In the genomic region with DNA sequence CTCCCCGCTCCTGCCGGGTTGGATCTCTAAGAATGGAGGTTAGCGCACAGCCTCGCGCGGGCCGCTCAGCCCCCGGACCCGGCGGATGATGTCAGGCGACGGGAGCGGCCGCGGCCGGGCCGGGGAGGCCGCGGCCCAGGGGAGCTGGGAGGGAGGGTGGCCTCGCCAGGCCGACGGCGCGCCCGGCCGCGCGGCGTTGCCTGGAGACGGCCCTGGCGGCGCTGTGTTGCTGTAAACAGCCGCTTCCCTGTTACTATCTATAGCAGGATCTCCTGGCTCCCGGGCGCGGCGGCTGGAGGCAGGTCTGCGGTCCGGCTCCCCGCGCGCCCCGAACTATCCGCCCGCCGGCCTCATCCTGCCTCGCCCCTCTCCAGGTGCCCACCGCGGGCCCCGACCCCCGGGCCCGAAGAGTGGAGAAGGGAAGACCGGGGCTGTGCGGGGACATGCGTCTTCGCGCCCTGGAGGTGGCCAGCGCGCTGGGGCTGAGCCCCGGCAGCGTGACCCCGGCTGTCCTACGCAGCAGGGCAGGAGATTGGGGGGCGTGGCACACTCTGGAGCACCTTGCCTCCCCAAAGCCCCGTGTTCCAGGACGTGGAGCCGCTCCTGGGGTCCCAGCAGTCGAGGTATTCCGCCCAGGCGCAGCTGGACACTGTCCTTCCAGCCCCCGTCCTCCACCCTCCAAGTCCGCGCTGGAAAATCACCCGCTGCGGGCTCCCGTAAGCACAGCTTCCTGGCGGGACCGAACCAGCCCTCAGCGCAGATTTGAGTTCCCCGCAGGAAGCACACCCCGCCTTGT, we compare ENCODE assay signal across 1 cellular context.
TF ChIP-seq lines count a peak whose summit lies in the region.

No MANE protein-coding gene starts in this region.

TF ChIP-seq in HepG2, 621 proteins besides CTCF, POLR2A, EP300 and RAD21 (continued from another document and continues in another):
- no peak for TF ChIP-seq TERF1 (CRISPR knock-in tag; IDR thresholded peaks at IDR 0.05)
- TF ChIP-seq LCORL (IDR thresholded peaks at IDR 0.05) = no peak
- no peak for TF ChIP-seq LCORL (CRISPR knock-in tag; IDR thresholded peaks at IDR 0.05)
- peak; percentile 61 for TF ChIP-seq ZNF574 (CRISPR knock-in tag; IDR thresholded peaks at IDR 0.05)
- no peak for TF ChIP-seq ZNF567 (CRISPR knock-in tag; IDR thresholded peaks at IDR 0.05; ENCODE audit: borderline replicate concordance)
- no peak for TF ChIP-seq ZNF10 (CRISPR knock-in tag; IDR thresholded peaks at IDR 0.05; ENCODE audit: borderline replicate concordance, low read depth)
- no peak for TF ChIP-seq PAX8 (CRISPR knock-in tag; IDR thresholded peaks at IDR 0.05; ENCODE audit: borderline replicate concordance)
- no peak for TF ChIP-seq PRPF4 (IDR thresholded peaks at IDR 0.05; ENCODE audit: low read depth, low read length, poor library complexity, severe bottlenecking)
- 0 out of 2 replicates have a peak, but pooled peaks have one; percentile 36 for TF ChIP-seq ZNF256 (CRISPR knock-in tag; conservative IDR thresholded peaks at IDR 0.05)
- peak; percentile 43; the same call in 1 of the 2 replicates for TF ChIP-seq TBX2 (CRISPR knock-in tag; IDR thresholded peaks at IDR 0.05; ENCODE audit: borderline replicate concordance)
- no peak for TF ChIP-seq CREM (IDR thresholded peaks at IDR 0.05)
- no peak for TF ChIP-seq CREM (CRISPR knock-in tag; IDR thresholded peaks at IDR 0.05)
- TF ChIP-seq ZNF577 (CRISPR knock-in tag; IDR thresholded peaks at IDR 0.05; ENCODE audit: borderline replicate concordance, low read depth) = no peak
- no peak for TF ChIP-seq ZNF614 (CRISPR knock-in tag; IDR thresholded peaks at IDR 0.05; ENCODE audit: borderline replicate concordance)
- no peak for TF ChIP-seq CC2D1A (CRISPR knock-in tag; IDR thresholded peaks at IDR 0.05)
- peak; percentile 18 for TF ChIP-seq ZNF781 (CRISPR knock-in tag; IDR thresholded peaks at IDR 0.05; ENCODE audit: borderline replicate concordance, not compliant biosample characterization)
- TF ChIP-seq EHMT2 (IDR thresholded peaks at IDR 0.05; ENCODE audit: borderline replicate concordance, low read depth, low read length) = no peak
- TF ChIP-seq RFXANK (CRISPR knock-in tag; IDR thresholded peaks at IDR 0.05) = no peak
- TF ChIP-seq KAT2B (IDR thresholded peaks at IDR 0.05; ENCODE audit: borderline replicate concordance, low read depth, low read length) = no peak
- no peak for TF ChIP-seq ATM (IDR thresholded peaks at IDR 0.05; ENCODE audit: borderline replicate concordance)
- no peak for TF ChIP-seq THYN1 (CRISPR knock-in tag; IDR thresholded peaks at IDR 0.05; ENCODE audit: borderline replicate concordance, low read depth)
- TF ChIP-seq, protein P1, sequence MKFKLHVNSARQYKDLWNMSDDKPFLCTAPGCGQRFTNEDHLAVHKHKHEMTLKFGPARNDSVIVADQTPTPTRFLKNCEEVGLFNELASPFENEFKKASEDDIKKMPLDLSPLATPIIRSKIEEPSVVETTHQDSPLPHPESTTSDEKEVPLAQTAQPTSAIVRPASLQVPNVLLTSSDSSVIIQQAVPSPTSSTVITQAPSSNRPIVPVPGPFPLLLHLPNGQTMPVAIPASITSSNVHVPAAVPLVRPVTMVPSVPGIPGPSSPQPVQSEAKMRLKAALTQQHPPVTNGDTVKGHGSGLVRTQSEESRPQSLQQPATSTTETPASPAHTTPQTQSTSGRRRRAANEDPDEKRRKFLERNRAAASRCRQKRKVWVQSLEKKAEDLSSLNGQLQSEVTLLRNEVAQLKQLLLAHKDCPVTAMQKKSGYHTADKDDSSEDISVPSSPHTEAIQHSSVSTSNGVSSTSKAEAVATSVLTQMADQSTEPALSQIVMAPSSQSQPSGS (CRISPR knock-in tag; IDR thresholded peaks at IDR 0.05) = no peak
- TF ChIP-seq, protein P2, sequence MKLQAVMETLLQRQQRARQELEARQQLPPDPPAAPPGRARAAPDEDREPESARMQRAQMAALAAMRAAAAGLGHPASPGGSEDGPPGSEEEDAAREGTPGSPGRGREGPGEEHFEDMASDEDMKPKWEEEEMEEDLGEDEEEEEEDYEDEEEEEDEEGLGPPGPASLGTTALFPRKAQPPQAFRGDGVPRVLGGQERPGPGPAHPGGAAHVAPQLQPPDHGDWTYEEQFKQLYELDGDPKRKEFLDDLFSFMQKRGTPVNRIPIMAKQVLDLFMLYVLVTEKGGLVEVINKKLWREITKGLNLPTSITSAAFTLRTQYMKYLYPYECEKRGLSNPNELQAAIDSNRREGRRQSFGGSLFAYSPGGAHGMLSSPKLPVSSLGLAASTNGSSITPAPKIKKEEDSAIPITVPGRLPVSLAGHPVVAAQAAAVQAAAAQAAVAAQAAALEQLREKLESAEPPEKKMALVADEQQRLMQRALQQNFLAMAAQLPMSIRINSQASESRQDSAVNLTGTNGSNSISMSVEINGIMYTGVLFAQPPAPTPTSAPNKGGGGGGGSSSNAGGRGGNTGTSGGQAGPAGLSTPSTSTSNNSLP (IDR thresholded peaks at IDR 0.05; ENCODE audit: low read depth, low read length) = no peak
- TF ChIP-seq CEBPB (IDR thresholded peaks at IDR 0.05; ENCODE audit: borderline replicate concordance, low read depth, low read length) = no peak
- no peak for TF ChIP-seq ZNF776 (CRISPR knock-in tag; IDR thresholded peaks at IDR 0.05)
- no peak for TF ChIP-seq NAIF1 (CRISPR knock-in tag; IDR thresholded peaks at IDR 0.05; ENCODE audit: borderline replicate concordance)
- no peak for TF ChIP-seq ZNF251 (CRISPR knock-in tag; IDR thresholded peaks at IDR 0.05)
- TF ChIP-seq ARID2 (CRISPR knock-in tag; IDR thresholded peaks at IDR 0.05; ENCODE audit: borderline replicate concordance) = no peak
- no peak for TF ChIP-seq ZBTB26 (CRISPR knock-in tag; IDR thresholded peaks at IDR 0.05; ENCODE audit: borderline replicate concordance)
- no peak for TF ChIP-seq PCBP1 (IDR thresholded peaks at IDR 0.05; ENCODE audit: borderline replicate concordance, low read depth, low read length)
- peak; percentile 63 for TF ChIP-seq RBFOX2 (IDR thresholded peaks at IDR 0.05; ENCODE audit: low read depth, low read length)
- TF ChIP-seq, protein P3, sequence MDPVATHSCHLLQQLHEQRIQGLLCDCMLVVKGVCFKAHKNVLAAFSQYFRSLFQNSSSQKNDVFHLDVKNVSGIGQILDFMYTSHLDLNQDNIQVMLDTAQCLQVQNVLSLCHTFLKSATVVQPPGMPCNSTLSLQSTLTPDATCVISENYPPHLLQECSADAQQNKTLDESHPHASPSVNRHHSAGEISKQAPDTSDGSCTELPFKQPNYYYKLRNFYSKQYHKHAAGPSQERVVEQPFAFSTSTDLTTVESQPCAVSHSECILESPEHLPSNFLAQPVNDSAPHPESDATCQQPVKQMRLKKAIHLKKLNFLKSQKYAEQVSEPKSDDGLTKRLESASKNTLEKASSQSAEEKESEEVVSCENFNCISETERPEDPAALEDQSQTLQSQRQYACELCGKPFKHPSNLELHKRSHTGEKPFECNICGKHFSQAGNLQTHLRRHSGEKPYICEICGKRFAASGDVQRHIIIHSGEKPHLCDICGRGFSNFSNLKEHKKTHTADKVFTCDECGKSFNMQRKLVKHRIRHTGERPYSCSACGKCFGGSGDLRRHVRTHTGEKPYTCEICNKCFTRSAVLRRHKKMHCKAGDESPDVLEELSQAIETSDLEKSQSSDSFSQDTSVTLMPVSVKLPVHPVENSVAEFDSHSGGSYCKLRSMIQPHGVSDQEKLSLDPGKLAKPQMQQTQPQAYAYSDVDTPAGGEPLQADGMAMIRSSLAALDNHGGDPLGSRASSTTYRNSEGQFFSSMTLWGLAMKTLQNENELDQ (CRISPR knock-in tag; IDR thresholded peaks at IDR 0.05; ENCODE audit: borderline replicate concordance) = no peak
- TF ChIP-seq ZNF496 (CRISPR knock-in tag; IDR thresholded peaks at IDR 0.05; ENCODE audit: insufficient replicate concordance) = no peak
- peak; percentile 31; the same call in 1 of the 2 replicates for TF ChIP-seq KDM5B (CRISPR knock-in tag; IDR thresholded peaks at IDR 0.05; ENCODE audit: borderline replicate concordance)
- TF ChIP-seq FOXA3 (CRISPR knock-in tag; IDR thresholded peaks at IDR 0.05) = peak; percentile 57
- peak; percentile 47; the same call in 1 of the 2 replicates for TF ChIP-seq MAZ (IDR thresholded peaks at IDR 0.05; ENCODE audit: borderline replicate concordance, low read depth, low read length)
- peak; percentile 23; the same call in 1 of the 2 replicates for TF ChIP-seq MAZ (CRISPR knock-in tag; IDR thresholded peaks at IDR 0.05; ENCODE audit: low read depth)
- no peak for TF ChIP-seq NFYB (CRISPR knock-in tag; IDR thresholded peaks at IDR 0.05)
- TF ChIP-seq JDP2 (CRISPR knock-in tag; IDR thresholded peaks at IDR 0.05; ENCODE audit: borderline replicate concordance) = no peak
- peak; percentile 49; the same call in 1 of the 2 replicates for TF ChIP-seq FOXC1 (CRISPR knock-in tag; IDR thresholded peaks at IDR 0.05; ENCODE audit: borderline replicate concordance)
- TF ChIP-seq PRDM4 (CRISPR knock-in tag; IDR thresholded peaks at IDR 0.05; ENCODE audit: borderline replicate concordance) = no peak
- no peak for TF ChIP-seq SNAI1 (CRISPR knock-in tag; IDR thresholded peaks at IDR 0.05; ENCODE audit: borderline replicate concordance)
- TF ChIP-seq NCOR1 (IDR thresholded peaks at IDR 0.05; ENCODE audit: borderline replicate concordance, low read length) = no peak
- TF ChIP-seq RNF2 (conservative IDR thresholded peaks at IDR 0.05; ENCODE audit: low read depth) = no peak; the same call in 1 of the 2 replicates
- no peak for TF ChIP-seq SSRP1 (CRISPR knock-in tag; IDR thresholded peaks at IDR 0.05)
- TF ChIP-seq ZFP90 (CRISPR knock-in tag; IDR thresholded peaks at IDR 0.05; ENCODE audit: borderline replicate concordance) = no peak
- no peak for TF ChIP-seq U2AF1 (optimal IDR thresholded peaks at IDR 0.05; ENCODE audit: low read depth, low read length)
- TF ChIP-seq CHD2 (IDR thresholded peaks at IDR 0.05; ENCODE audit: low read depth, low read length) = no peak
- peak; percentile 78 for TF ChIP-seq ZFY (CRISPR knock-in tag; IDR thresholded peaks at IDR 0.05)
- TF ChIP-seq, protein P4, sequence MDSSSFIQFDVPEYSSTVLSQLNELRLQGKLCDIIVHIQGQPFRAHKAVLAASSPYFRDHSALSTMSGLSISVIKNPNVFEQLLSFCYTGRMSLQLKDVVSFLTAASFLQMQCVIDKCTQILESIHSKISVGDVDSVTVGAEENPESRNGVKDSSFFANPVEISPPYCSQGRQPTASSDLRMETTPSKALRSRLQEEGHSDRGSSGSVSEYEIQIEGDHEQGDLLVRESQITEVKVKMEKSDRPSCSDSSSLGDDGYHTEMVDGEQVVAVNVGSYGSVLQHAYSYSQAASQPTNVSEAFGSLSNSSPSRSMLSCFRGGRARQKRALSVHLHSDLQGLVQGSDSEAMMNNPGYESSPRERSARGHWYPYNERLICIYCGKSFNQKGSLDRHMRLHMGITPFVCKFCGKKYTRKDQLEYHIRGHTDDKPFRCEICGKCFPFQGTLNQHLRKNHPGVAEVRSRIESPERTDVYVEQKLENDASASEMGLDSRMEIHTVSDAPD (CRISPR knock-in tag; IDR thresholded peaks at IDR 0.05) = no peak
- TF ChIP-seq ZNF30 (CRISPR knock-in tag; IDR thresholded peaks at IDR 0.05) = no peak
